Comparison of ENCODE assay signal across 20 cellular contexts in genomic region chr13:34990399-34991224, GRCh38.
"Had no signal": no experiment of that assay in that cellular context is flagged by ENCODE, and none has a peak within 500 bp of the region (broad histone marks: within the 10 kb centered on the region; RNA-seq: fewer than 3 reads in every experiment).

No MANE protein-coding gene starts in this region.

- H3K27me3 ChIP-seq: ascending aorta, breast epithelium, gastrocnemius medialis, heart left ventricle, stomach, testis had no signal

- ATAC-seq: gastrocnemius medialis, heart left ventricle, psoas muscle, sciatic nerve had no signal

- H3K9me3 ChIP-seq: testis had no signal

- DNase-seq: activated CD4-positive, alpha-beta T cell treated with anti-CD3 and anti-CD28 coated beads for 1 hour; activated CD4-positive, alpha-beta T cell treated with anti-CD3 and anti-CD28 coated beads, Interleukin-2, amount 50 U/mL, for 4 hours; activated naive CD4-positive, alpha-beta T cell treated with Interleukin-2 at 50 U/mL for 16 hours; activated T-cell treated with anti-CD3 and anti-CD28 coated beads for 4 hours; cerebellar nuclear complex; gastrocnemius medialis; heart left ventricle; psoas muscle; stimulated activated CD4-positive, alpha-beta T cell treated with anti-CD3 and anti-CD28 coated beads, Interleukin-1b, Interleukin-23, amount 100 ng/mL, for 48 hours; stomach; T-helper 1 cell; T1000; testis had no signal

- H3K4me3 Mint-ChIP-seq: dendritic cell treated with granulocyte-macrophage colony-stimulating factor and Interleukin-4, amounts not matched to agents 40 ng/mL and 50 ng/mL, for 4 days; mesothelial cell of epicardium had no signal

- H3K36me3 ChIP-seq: ascending aorta, breast epithelium, gastrocnemius medialis had no signal

- H3K27ac ChIP-seq: ascending aorta, breast epithelium, epithelial cell of prostate, gastrocnemius medialis, heart left ventricle, psoas muscle, stomach, testis had no signal

- H3K27ac Mint-ChIP-seq: dendritic cell treated with granulocyte-macrophage colony-stimulating factor and Interleukin-4, amounts not matched to agents 40 ng/mL and 50 ng/mL, for 4 days; mesothelial cell of epicardium had no signal

- H3K4me3 ChIP-seq: ascending aorta, breast epithelium, gastrocnemius medialis, heart left ventricle, lung, psoas muscle, stomach, testis had no signal

- H3K4me1 Mint-ChIP-seq: mesothelial cell of epicardium had no signal

- H3K27me3 Mint-ChIP-seq: dendritic cell treated with granulocyte-macrophage colony-stimulating factor and Interleukin-4, amounts not matched to agents 40 ng/mL and 50 ng/mL, for 4 days had no signal

- H3K4me1 ChIP-seq: ascending aorta, breast epithelium, gastrocnemius medialis, heart left ventricle, psoas muscle, stomach, testis had no signal
